ENCODE assay signal across 1 cellular context in the genomic region with DNA sequence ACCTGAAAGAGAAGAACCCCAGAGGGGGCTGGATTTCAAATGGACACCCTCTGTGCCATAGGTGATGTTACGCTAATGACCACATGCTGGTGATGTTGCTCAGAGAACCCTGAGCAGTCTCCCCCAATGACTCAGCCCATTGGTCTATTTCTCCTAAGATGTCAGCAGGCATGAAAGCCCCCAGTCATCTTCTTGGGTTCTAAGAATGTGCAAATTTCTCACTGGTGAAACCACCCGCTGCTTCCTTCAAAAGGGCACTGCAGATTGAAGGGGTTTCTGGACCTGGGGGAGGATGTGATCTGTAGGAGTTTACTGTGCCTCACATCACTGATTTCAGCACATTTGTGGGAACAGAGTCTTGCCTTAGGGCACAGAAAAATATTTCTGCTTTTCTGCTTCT.
TF ChIP-seq lines count a peak whose summit lies in the region.

No MANE protein-coding gene starts in this region.

TF ChIP-seq in GM12878, 131 proteins besides CTCF, POLR2A, EP300 and RAD21 (continued from another document):
- TF ChIP-seq MTA2 (IDR thresholded peaks at IDR 0.05; ENCODE audit: low read depth): peak; percentile 54; the same call in 1 of the 2 replicates
- TF ChIP-seq IKZF1 (conservative IDR thresholded peaks at IDR 0.05): peak; percentile 37; the same call in 1 of the 2 replicates
- TF ChIP-seq CHD2 (IDR thresholded peaks at IDR 0.05; ENCODE audit: borderline replicate concordance, low read depth, low read length): no peak
- TF ChIP-seq SMARCA5 (IDR thresholded peaks at IDR 0.05): 0 out of 2 replicates have a peak, but pooled peaks have one; percentile 18
- TF ChIP-seq BHLHE40 (IDR thresholded peaks at IDR 0.05; ENCODE audit: borderline replicate concordance in 1 of 2, low read depth in 2 of 2, low read length in 1 of 2): peak in 1 of 2 experiments; percentile 10; a peak in 1 of 4 replicates
- TF ChIP-seq IKZF2 (IDR thresholded peaks at IDR 0.05): peak; percentile 30 to 46; a peak in 2 of 4 replicates
- TF ChIP-seq, protein P1, sequence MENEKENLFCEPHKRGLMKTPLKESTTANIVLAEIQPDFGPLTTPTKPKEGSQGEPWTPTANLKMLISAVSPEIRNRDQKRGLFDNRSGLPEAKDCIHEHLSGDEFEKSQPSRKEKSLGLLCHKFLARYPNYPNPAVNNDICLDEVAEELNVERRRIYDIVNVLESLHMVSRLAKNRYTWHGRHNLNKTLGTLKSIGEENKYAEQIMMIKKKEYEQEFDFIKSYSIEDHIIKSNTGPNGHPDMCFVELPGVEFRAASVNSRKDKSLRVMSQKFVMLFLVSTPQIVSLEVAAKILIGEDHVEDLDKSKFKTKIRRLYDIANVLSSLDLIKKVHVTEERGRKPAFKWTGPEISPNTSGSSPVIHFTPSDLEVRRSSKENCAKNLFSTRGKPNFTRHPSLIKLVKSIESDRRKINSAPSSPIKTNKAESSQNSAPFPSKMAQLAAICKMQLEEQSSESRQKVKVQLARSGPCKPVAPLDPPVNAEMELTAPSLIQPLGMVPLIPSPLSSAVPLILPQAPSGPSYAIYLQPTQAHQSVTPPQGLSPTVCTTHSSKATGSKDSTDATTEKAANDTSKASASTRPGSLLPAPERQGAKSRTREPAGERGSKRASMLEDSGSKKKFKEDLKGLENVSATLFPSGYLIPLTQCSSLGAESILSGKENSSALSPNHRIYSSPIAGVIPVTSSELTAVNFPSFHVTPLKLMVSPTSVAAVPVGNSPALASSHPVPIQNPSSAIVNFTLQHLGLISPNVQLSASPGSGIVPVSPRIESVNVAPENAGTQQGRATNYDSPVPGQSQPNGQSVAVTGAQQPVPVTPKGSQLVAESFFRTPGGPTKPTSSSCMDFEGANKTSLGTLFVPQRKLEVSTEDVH (IDR thresholded peaks at IDR 0.05; ENCODE audit: low read depth, partially characterized antibody): no peak
- TF ChIP-seq, protein P2, sequence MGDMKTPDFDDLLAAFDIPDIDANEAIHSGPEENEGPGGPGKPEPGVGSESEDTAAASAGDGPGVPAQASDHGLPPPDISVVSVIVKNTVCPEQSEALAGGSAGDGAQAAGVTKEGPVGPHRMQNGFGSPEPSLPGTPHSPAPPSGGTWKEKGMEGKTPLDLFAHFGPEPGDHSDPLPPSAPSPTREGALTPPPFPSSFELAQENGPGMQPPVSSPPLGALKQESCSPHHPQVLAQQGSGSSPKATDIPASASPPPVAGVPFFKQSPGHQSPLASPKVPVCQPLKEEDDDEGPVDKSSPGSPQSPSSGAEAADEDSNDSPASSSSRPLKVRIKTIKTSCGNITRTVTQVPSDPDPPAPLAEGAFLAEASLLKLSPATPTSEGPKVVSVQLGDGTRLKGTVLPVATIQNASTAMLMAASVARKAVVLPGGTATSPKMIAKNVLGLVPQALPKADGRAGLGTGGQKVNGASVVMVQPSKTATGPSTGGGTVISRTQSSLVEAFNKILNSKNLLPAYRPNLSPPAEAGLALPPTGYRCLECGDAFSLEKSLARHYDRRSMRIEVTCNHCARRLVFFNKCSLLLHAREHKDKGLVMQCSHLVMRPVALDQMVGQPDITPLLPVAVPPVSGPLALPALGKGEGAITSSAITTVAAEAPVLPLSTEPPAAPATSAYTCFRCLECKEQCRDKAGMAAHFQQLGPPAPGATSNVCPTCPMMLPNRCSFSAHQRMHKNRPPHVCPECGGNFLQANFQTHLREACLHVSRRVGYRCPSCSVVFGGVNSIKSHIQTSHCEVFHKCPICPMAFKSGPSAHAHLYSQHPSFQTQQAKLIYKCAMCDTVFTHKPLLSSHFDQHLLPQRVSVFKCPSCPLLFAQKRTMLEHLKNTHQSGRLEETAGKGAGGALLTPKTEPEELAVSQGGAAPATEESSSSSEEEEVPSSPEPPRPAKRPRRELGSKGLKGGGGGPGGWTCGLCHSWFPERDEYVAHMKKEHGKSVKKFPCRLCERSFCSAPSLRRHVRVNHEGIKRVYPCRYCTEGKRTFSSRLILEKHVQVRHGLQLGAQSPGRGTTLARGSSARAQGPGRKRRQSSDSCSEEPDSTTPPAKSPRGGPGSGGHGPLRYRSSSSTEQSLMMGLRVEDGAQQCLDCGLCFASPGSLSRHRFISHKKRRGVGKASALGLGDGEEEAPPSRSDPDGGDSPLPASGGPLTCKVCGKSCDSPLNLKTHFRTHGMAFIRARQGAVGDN (IDR thresholded peaks at IDR 0.05): peak; percentile 69
